Comparison of ENCODE assay signal across 23 cellular contexts in genomic region chr12:60100150-60100549, GRCh38.
"Had no signal": no experiment of that assay in that cellular context is flagged by ENCODE, and none has a peak within 500 bp of the region (broad histone marks: within the 10 kb centered on the region; RNA-seq: fewer than 3 reads in every experiment).

No MANE protein-coding gene starts in this region.

- H3K36me3 ChIP-seq: gastroesophageal sphincter, heart left ventricle, ovary, stomach, vagina had no signal

- DNase-seq: activated CD4-positive, alpha-beta memory T cell treated with anti-CD3 and anti-CD28 coated beads, Interleukin-2, amount 10 ng/mL, durations not matched to agents 7 days and 5 days; activated CD4-positive, alpha-beta T cell treated with anti-CD3 and anti-CD28 coated beads for 48 hours; activated CD4-positive, CD25-positive, alpha-beta regulatory T cell; activated naive CD4-positive, alpha-beta T cell; activated naive CD8-positive, alpha-beta T cell treated with anti-CD3 and anti-CD28 coated beads, Interleukin-2, amount 10 ng/mL, durations not matched to agents 7 days and 5 days; activated T-cell treated with anti-CD3 and anti-CD28 coated beads, Interleukin-2, amount 50 U/mL, for 1 hour; anterior cingulate cortex; cerebellar nuclear complex; effector CD4-positive, alpha-beta T cell; heart left ventricle; mucosa of descending colon; naive thymus-derived CD8-positive, alpha-beta T cell; ovary; psoas muscle; right cardiac atrium; stimulated activated CD4-positive, alpha-beta T cell treated with anti-CD3 and anti-CD28 coated beads, Interleukin-4, amount 100 ng/mL, for 1 hour; stomach; T-helper 9 cell had no signal

- ATAC-seq: activated T-helper 17 cell treated with anti-CD3 and anti-CD28 coated beads, Interleukin-2, amount 50 U/mL, for 72 hours; gastroesophageal sphincter; heart left ventricle; mucosa of descending colon; naive thymus-derived CD8-positive, alpha-beta T cell; psoas muscle; right cardiac atrium; stimulated activated effector memory CD8-positive, alpha-beta T cell treated with anti-CD3 and anti-CD28 coated beads, Interleukin-12 subunit alpha, Interleukin-12 subunit beta, amount 100 ng/mL, for 72 hours had no signal

- H3K4me3 ChIP-seq: gastroesophageal sphincter, heart left ventricle, mucosa of descending colon, ovary, psoas muscle, smooth muscle cell, stomach, vagina had no signal

- H3K27me3 ChIP-seq: gastroesophageal sphincter, heart left ventricle, ovary, stomach, vagina had no signal

- H3K9me3 ChIP-seq: ovary, vagina had no signal

- H3K4me1 ChIP-seq: gastroesophageal sphincter, heart left ventricle, psoas muscle, stomach, vagina had no signal

- H3K27ac ChIP-seq: gastroesophageal sphincter, heart left ventricle, ovary, psoas muscle, stomach, vagina had no signal
